ENCODE assay signal across 8 cellular contexts in genomic region chr22:19854778-19855503, GRCh38.
A peak's percentile ranks its signal among the peaks of the same experiment; 100 is the strongest.
DNase-seq lines count a peak whose midpoint lies in the region; ATAC-seq lines count a peak whose summit lies in the region.

A gene with protein sequence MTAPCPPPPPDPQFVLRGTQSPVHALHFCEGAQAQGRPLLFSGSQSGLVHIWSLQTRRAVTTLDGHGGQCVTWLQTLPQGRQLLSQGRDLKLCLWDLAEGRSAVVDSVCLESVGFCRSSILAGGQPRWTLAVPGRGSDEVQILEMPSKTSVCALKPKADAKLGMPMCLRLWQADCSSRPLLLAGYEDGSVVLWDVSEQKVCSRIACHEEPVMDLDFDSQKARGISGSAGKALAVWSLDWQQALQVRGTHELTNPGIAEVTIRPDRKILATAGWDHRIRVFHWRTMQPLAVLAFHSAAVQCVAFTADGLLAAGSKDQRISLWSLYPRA (minus strand): TSS chr22:19854874. CDS start chr22:19821355, 33,519 bp downstream.
A gene with protein sequence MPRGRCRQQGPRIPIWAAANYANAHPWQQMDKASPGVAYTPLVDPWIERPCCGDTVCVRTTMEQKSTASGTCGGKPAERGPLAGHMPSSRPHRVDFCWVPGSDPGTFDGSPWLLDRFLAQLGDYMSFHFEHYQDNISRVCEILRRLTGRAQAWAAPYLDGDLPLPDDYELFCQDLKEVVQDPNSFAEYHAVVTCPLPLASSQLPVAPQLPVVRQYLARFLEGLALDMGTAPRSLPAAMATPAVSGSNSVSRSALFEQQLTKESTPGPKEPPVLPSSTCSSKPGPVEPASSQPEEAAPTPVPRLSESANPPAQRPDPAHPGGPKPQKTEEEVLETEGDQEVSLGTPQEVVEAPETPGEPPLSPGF (minus strand): TSS chr22:19854874. CDS start chr22:19852261, 2,613 bp downstream.

- peak; percentile 83 for ATAC-seq in GM19035 (IDR thresholded peaks at IDR 0.05; ENCODE audit: unreplicated experiment)
- ATAC-seq in HG03342 (IDR thresholded peaks at IDR 0.05; ENCODE audit: unreplicated experiment) = peak; percentile 78
- ATAC-seq in central memory CD8-positive, alpha-beta T cell (replicated peaks; ENCODE audit: extremely low read depth, poor library complexity, severe bottlenecking) = peak; percentile 91

- peaks cover 14% of the 10 kb centered on the region for H3K36me3 Mint-ChIP-seq in central memory CD8-positive, alpha-beta T cell (ENCODE audit: insufficient read depth)

- DNase-seq in AML-193 (lab: John Stamatoyannopoulos, UW) = peak; percentile 93 to 94
- DNase-seq in NCI-H345 treated with DMSO at 0.1 percent for 48 hours (lab: John Stamatoyannopoulos, UW; ENCODE audit: unreplicated experiment) = peak; percentile 85
- peak; percentile 87 for DNase-seq in activated CD4-positive, CD25-positive, alpha-beta regulatory T cell treated with anti-CD3 and anti-CD28 coated beads, Interleukin-2, amount 50 U/mL, for 16 hours (ENCODE audit: low read depth, low spot score)
- peak; percentile 89 to 91 for DNase-seq in central memory CD8-positive, alpha-beta T cell (ENCODE audit: low spot score in 2 of 2)
- peak; percentile 98 for DNase-seq in islet precursor cell
- peak; percentile 96 for DNase-seq in stimulated activated CD4-positive, alpha-beta T cell treated with anti-CD3 and anti-CD28 coated beads, Interleukin-12 subunit alpha, Interleukin-12 subunit beta, amount 100 ng/mL, for 4 hours

- no peaks in the 10 kb centered on the region for H3K9me3 Mint-ChIP-seq in central memory CD8-positive, alpha-beta T cell

- H3K27me3 Mint-ChIP-seq in central memory CD8-positive, alpha-beta T cell = no peaks in the 10 kb centered on the region

- peaks cover 41% of the 10 kb centered on the region for H3K4me1 Mint-ChIP-seq in central memory CD8-positive, alpha-beta T cell

- peak within 1 kb of the TSS; percentile 83 for H3K4me3 Mint-ChIP-seq in central memory CD8-positive, alpha-beta T cell

- H3K27ac Mint-ChIP-seq in central memory CD8-positive, alpha-beta T cell (ENCODE audit: low read depth) = peak within 1 kb of the TSS; percentile 89

Comparison
In these comparisons a context has a peak if more than half of its experiments do, and no peak if none do; other contexts are left out.
1. Peak in every context shown above with its lines: DNase-seq and ATAC-seq.